Comparison of ENCODE assay signal across 24 cellular contexts in genomic region chr12:65248656-65249633, GRCh38. TPM values are rescaled to one million over a fixed set of nuclear protein-coding genes. Genes with fewer than 3 reads are reported as not detected.
DNase-seq lines count a peak whose midpoint lies in the region; ATAC-seq, FAIRE-seq and TF ChIP-seq lines count a peak whose summit lies in the region.
"Had no signal": no experiment of that assay in that cellular context is flagged by ENCODE, and none has a peak within 500 bp of the region (broad histone marks: within the 10 kb centered on the region; RNA-seq: fewer than 3 reads in every experiment).

No MANE protein-coding gene starts in this region.

- intact Hi-C loops in testis (cut with DNase I; ENCODE audit: low total_unique reads): no loop called here

- no peaks in the 10 kb centered on the region for H4K20me1 ChIP-seq in astrocyte (ENCODE audit: insufficient read depth, low read length)

- H3K4me2 ChIP-seq in astrocyte (ENCODE audit: low read length): no peak overlapping the region

- H3K9ac ChIP-seq in astrocyte (ENCODE audit: low read length): no peak overlapping the region

- ATAC-seq in GM21447 (IDR thresholded peaks at IDR 0.05; ENCODE audit: unreplicated experiment): no peak
- ATAC-seq: SK-N-SH treated with all-trans-retinoic acid at 6 μM for 48 hours had no signal

- H3K27ac ChIP-seq in astrocyte (ENCODE audit: low read depth, low read length) (no peak overlapping the region), testis (no peak overlapping the region)
- H3K27ac ChIP-seq: epithelial cell of prostate, RWPE1, tibial nerve had no signal

- no peaks in the 10 kb centered on the region for H3K4me1 Mint-ChIP-seq in astrocyte (ENCODE audit: low read depth, unreplicated experiment)

- H3K9me3 Mint-ChIP-seq in astrocyte (ENCODE audit: unreplicated experiment): no peaks in the 10 kb centered on the region
- H3K9me3 Mint-ChIP-seq: CD4-positive, alpha-beta memory T cell had no signal

- H3K27me3 Mint-ChIP-seq in astrocyte (ENCODE audit: low read depth, unreplicated experiment): no peaks in the 10 kb centered on the region
- H3K27me3 Mint-ChIP-seq: CD4-positive, alpha-beta memory T cell had no signal

- DNase-seq in activated T-cell treated with anti-CD3 and anti-CD28 coated beads for 24 hours (ENCODE audit: low read depth): peak; percentile 19
- DNase-seq in activated T-cell treated with anti-CD3 and anti-CD28 coated beads, Interleukin-2, amount 50 U/mL, for 1 hour: no peak
- peak; percentile 44 for DNase-seq in M059J (ENCODE audit: low read depth)
- DNase-seq in astrocyte (ENCODE audit: low read depth): peak; percentile 19
- DNase-seq in renal cortical epithelial cell (ENCODE audit: low read depth): peak; percentile 21
- no peak for DNase-seq in testis
- no peak for DNase-seq in hypothalamus (lab: John Stamatoyannopoulos, UW)
- DNase-seq: CD4-positive, alpha-beta memory T cell; DMS153; GOT3; IMR-90; mammary epithelial cell; MG63; NCI-H1436 treated with DMSO at 0.1 percent for 48 hours; NCI-H524 treated with DMSO at 0.1 percent for 48 hours; nucleus accumbens; retina; T1000 had no signal

- H3K36me3 ChIP-seq in astrocyte (ENCODE audit: insufficient read depth, low read length) (no peaks in the 10 kb centered on the region), testis (ENCODE audit: low read depth, missing control alignments) (no peaks in the 10 kb centered on the region)

- no peak overlapping the region for H2AFZ ChIP-seq in astrocyte (ENCODE audit: low read depth, low read length)

- FAIRE-seq in astrocyte (lab: Jason Lieb, UNC): no peak
- FAIRE-seq: frontal cortex had no signal

- WGBS in testis, 2 donors: 79 to 88% methylated on average over 2 of the region's 2 CpGs

- H3K36me3 Mint-ChIP-seq in astrocyte (ENCODE audit: low read depth, unreplicated experiment): no peaks in the 10 kb centered on the region

- H3K79me2 ChIP-seq in astrocyte (ENCODE audit: insufficient read depth, low read length): no peaks in the 10 kb centered on the region

- TF ChIP-seq CTCF in astrocyte (IDR thresholded peaks at IDR 0.05; ENCODE audit: insufficient read depth, low read depth, low read length) (no peak), testis (IDR thresholded peaks at IDR 0.05) (no peak)

- no peak overlapping the region for H3K27ac Mint-ChIP-seq in astrocyte (ENCODE audit: unreplicated experiment)

- H3K4me3 ChIP-seq in astrocyte (ENCODE audit: insufficient read depth, low read depth, low read length) (no peak overlapping the region), testis (no peak overlapping the region)
- H3K4me3 ChIP-seq: MG63, tibial nerve had no signal

- TF ChIP-seq POLR2A in testis (IDR thresholded peaks at IDR 0.05): no peak

- H3K4me1 ChIP-seq in astrocyte (ENCODE audit: insufficient read depth, low read length) (no peaks in the 10 kb centered on the region), testis (no peaks in the 10 kb centered on the region)
- H3K4me1 ChIP-seq: tibial nerve had no signal

- H3K4me3 Mint-ChIP-seq in astrocyte (ENCODE audit: unreplicated experiment): no peak overlapping the region
- H3K4me3 Mint-ChIP-seq: CD4-positive, alpha-beta memory T cell had no signal

- H3K9me3 ChIP-seq in astrocyte (ENCODE audit: insufficient read depth, low read depth, low read length): no peaks in the 10 kb centered on the region
- no peaks in the 10 kb centered on the region for H3K9me3 ChIP-seq in testis
- H3K9me3 ChIP-seq: MG63, tibial nerve had no signal

- H3K27me3 ChIP-seq in astrocyte (ENCODE audit: insufficient read depth, low read length) (no peaks in the 10 kb centered on the region), testis (no peaks in the 10 kb centered on the region)
- H3K27me3 ChIP-seq: MG63, tibial nerve had no signal

RNA-seq across cellular contexts. Expression of gene MSRB3, which starts 29.5 kb away (rescaled TPM):
- 16.8 and 26.0 TPM in 2 replicates for total RNA-seq in M059J (2014; rRNA removed; shearing (Covaris generic))
- total RNA-seq in astrocyte: 73.0 and 79.0 TPM in 2 replicates
- total RNA-seq in renal cortical epithelial cell: 7.8 and 21.4 TPM in 2 replicates
- total RNA-seq in testis: 10 to 100 TPM; 15.1 to 17.2 TPM
- polyA plus RNA-seq in testis (ENCODE audit: insufficient read depth, low read depth, low replicate concordance): 20.0 TPM
- total RNA-seq: CD4-positive, alpha-beta memory T cell had no signal
- polyA plus RNA-seq: CD4-positive, alpha-beta memory T cell had no signal

Comparison
In these comparisons a context has a peak if more than half of its experiments do, and no peak if none do; other contexts are left out.
1. DNase-seq: peak in activated T-cell treated with anti-CD3 and anti-CD28 coated beads for 24 hours (single experiment), M059J (single experiment), astrocyte (single experiment) and renal cortical epithelial cell (single experiment); none in activated T-cell treated with anti-CD3 and anti-CD28 coated beads, Interleukin-2, amount 50 U/mL, for 1 hour (single experiment), testis (single experiment) and hypothalamus (0 of 51).